In genomic region chr12:120692524-120693033, GRCh38 we compare ENCODE assay signal across 13 cellular contexts. TPM values are rescaled to one million over a fixed set of nuclear protein-coding genes. Genes with fewer than 3 reads are reported as not detected.
DNase-seq lines count a peak whose midpoint lies in the region; ATAC-seq and TF ChIP-seq lines count a peak whose summit lies in the region.
"Had no signal": no experiment of that assay in that cellular context is flagged by ENCODE, and none has a peak within 500 bp of the region (broad histone marks: within the 10 kb centered on the region; RNA-seq: fewer than 3 reads in every experiment).

No MANE protein-coding gene starts in this region.

- no peaks in the 10 kb centered on the region for H3K27me3 ChIP-seq in Loucy (ENCODE audit: insufficient read depth, low read length, poor library complexity, severe bottlenecking)
- no peaks in the 10 kb centered on the region for H3K27me3 ChIP-seq in BE2C
- H3K27me3 ChIP-seq: tibial artery had no signal

- TF ChIP-seq CTCF in Loucy (conservative IDR thresholded peaks at IDR 0.05; ENCODE audit: low read length) (no peak), fibroblast of villous mesenchyme (IDR thresholded peaks at IDR 0.05; ENCODE audit: insufficient read depth, low read depth, low read length) (no peak), BE2C (IDR thresholded peaks at IDR 0.05; ENCODE audit: low read depth, low read length) (no peak)

- H3K27ac Mint-ChIP-seq in activated CD8-positive, alpha-beta memory T cell treated with anti-CD3 and anti-CD28 coated beads, Interleukin-2, amount 10 ng/mL, durations not matched to agents 7 days and 5 days: peak overlapping the region; percentile 16

- peaks cover 73% of the 10 kb centered on the region for H4K20me1 ChIP-seq in Loucy (ENCODE audit: insufficient read depth, low read length, poor library complexity, severe bottlenecking)

- H3K4me3 Mint-ChIP-seq in activated CD8-positive, alpha-beta memory T cell treated with anti-CD3 and anti-CD28 coated beads, Interleukin-2, amount 10 ng/mL, durations not matched to agents 7 days and 5 days: no peak overlapping the region

- no peaks in the 10 kb centered on the region for H3K9me3 Mint-ChIP-seq in activated CD8-positive, alpha-beta memory T cell treated with anti-CD3 and anti-CD28 coated beads, Interleukin-2, amount 10 ng/mL, durations not matched to agents 7 days and 5 days (ENCODE audit: low read depth)

- H3K36me3 ChIP-seq in Loucy (ENCODE audit: insufficient read depth, low read length) (peaks cover 47% of the 10 kb centered on the region), BE2C (peaks cover 46% of the 10 kb centered on the region)

- peak overlapping the region; percentile 99 for H3K4me2 ChIP-seq in Loucy (ENCODE audit: low read depth, low read length, poor library complexity, severe bottlenecking)

- H3K9ac ChIP-seq in Loucy (ENCODE audit: low read depth, low read length, poor library complexity, severe bottlenecking): peak overlapping the region; percentile 96

- DNase-seq in activated CD8-positive, alpha-beta memory T cell treated with anti-CD3 and anti-CD28 coated beads, Interleukin-2, amount 10 ng/mL, durations not matched to agents 7 days and 5 days: no peak
- no peak for DNase-seq in activated CD8-positive, alpha-beta memory T cell treated with anti-CD3 and anti-CD28 coated beads for 24 hours
- DNase-seq in fibroblast of villous mesenchyme (ENCODE audit: low read depth) (peak; percentile 29), renal cortical epithelial cell (ENCODE audit: low read depth) (peak; percentile 70), BE2C (no peak), SHP77 (lab: John Stamatoyannopoulos, UW) (no peak), NCI-H69 (lab: John Stamatoyannopoulos, UW) (no peak)
- DNase-seq: SHP77 treated with DMSO at 0.1 percent for 48 hours, tibial artery had no signal

- H3K36me3 Mint-ChIP-seq in activated CD8-positive, alpha-beta memory T cell treated with anti-CD3 and anti-CD28 coated beads, Interleukin-2, amount 10 ng/mL, durations not matched to agents 7 days and 5 days: peaks cover 30% of the 10 kb centered on the region

- H3K27me3 Mint-ChIP-seq in activated CD8-positive, alpha-beta memory T cell treated with anti-CD3 and anti-CD28 coated beads, Interleukin-2, amount 10 ng/mL, durations not matched to agents 7 days and 5 days: no peaks in the 10 kb centered on the region

- H3F3A ChIP-seq in Loucy (ENCODE audit: low read depth): no peaks in the 10 kb centered on the region

- H2AFZ ChIP-seq in Loucy (ENCODE audit: low read length): no peak overlapping the region

- no peak for ATAC-seq in activated CD8-positive, alpha-beta memory T cell treated with anti-CD3 and anti-CD28 coated beads, Interleukin-2, amount 10 ng/mL, durations not matched to agents 7 days and 5 days
- ATAC-seq: HCT116 had no signal

- H3K79me2 ChIP-seq in Loucy (ENCODE audit: insufficient read depth, low read length): peaks cover 75% of the 10 kb centered on the region

- H3K4me3 ChIP-seq in Loucy (ENCODE audit: low read length, poor library complexity, severe bottlenecking): peak overlapping the region; percentile 89
- no peak overlapping the region for H3K4me3 ChIP-seq in fibroblast of villous mesenchyme (ENCODE audit: low read depth, low read length)
- no peak overlapping the region for H3K4me3 ChIP-seq in BE2C (ENCODE audit: low read depth, low read length)
- H3K4me3 ChIP-seq: tibial artery had no signal

- H3K4me1 ChIP-seq in Loucy (ENCODE audit: insufficient read depth, low read length, poor library complexity, severe bottlenecking) (peaks cover 57% of the 10 kb centered on the region), BE2C (no peaks in the 10 kb centered on the region)

- peaks cover 47% of the 10 kb centered on the region for H3K4me1 Mint-ChIP-seq in activated CD8-positive, alpha-beta memory T cell treated with anti-CD3 and anti-CD28 coated beads, Interleukin-2, amount 10 ng/mL, durations not matched to agents 7 days and 5 days

- no peaks in the 10 kb centered on the region for H3K9me2 ChIP-seq in Loucy (replicated peaks; ENCODE audit: low read depth, low read length)

- H3K9me3 ChIP-seq in Loucy (ENCODE audit: insufficient read depth, low read depth, low read length) (no peaks in the 10 kb centered on the region), BE2C (no peaks in the 10 kb centered on the region)
- H3K9me3 ChIP-seq: tibial artery had no signal

- CTCF ChIA-PET in activated CD8-positive, alpha-beta memory T cell treated with anti-CD3 and anti-CD28 coated beads, Interleukin-2, amount 10 ng/mL, durations not matched to agents 7 days and 5 days (lab: Charles Lee): interaction anchor here (7.4 kb wide), 1 partner anchor 44 kb away, joined by 55 read pairs; no protein-coding TSS in a partner anchor

RNA-seq across cellular contexts. Expression of gene MLEC, which starts 5.6 kb away (rescaled TPM):
- 10 to 100 TPM; 74.5 to 96.2 TPM for total RNA-seq in activated CD8-positive, alpha-beta memory T cell treated with anti-CD3 and anti-CD28 coated beads, Interleukin-2, amount 10 ng/mL, durations not matched to agents 7 days and 5 days
- total RNA-seq in fibroblast of villous mesenchyme (126 and 224 TPM in 2 replicates), renal cortical epithelial cell (137 and 146 TPM in 2 replicates)
- polyA plus RNA-seq in BE2C (2012; ENCODE audit: insufficient read depth, insufficient read length, low read depth): 81.1 TPM

RNA-seq across cellular contexts. Expression of gene UNC119B, which starts 17.7 kb away (rescaled TPM):
- total RNA-seq in activated CD8-positive, alpha-beta memory T cell treated with anti-CD3 and anti-CD28 coated beads, Interleukin-2, amount 10 ng/mL, durations not matched to agents 7 days and 5 days: 10 to 100 TPM; 15.9 to 22.9 TPM
- total RNA-seq in fibroblast of villous mesenchyme: 18.7 and 25.0 TPM in 2 replicates
- 16.8 and 68.2 TPM in 2 replicates for total RNA-seq in renal cortical epithelial cell
- polyA plus RNA-seq in BE2C (2012; ENCODE audit: insufficient read depth, insufficient read length, low read depth): 42.3 TPM

RNA-seq across cellular contexts. Expression of gene ACADS, which starts 33.0 kb away (rescaled TPM):
- 10 to 100 TPM; 14.6 to 17.6 TPM for total RNA-seq in activated CD8-positive, alpha-beta memory T cell treated with anti-CD3 and anti-CD28 coated beads, Interleukin-2, amount 10 ng/mL, durations not matched to agents 7 days and 5 days
- 6.9 and 9.7 TPM in 2 replicates for total RNA-seq in fibroblast of villous mesenchyme
- 28.0 and 36.5 TPM in 2 replicates for total RNA-seq in renal cortical epithelial cell
- polyA plus RNA-seq in BE2C (2012; ENCODE audit: insufficient read depth, insufficient read length, low read depth): 5.9 TPM

RNA-seq across cellular contexts. Expression of gene CABP1, which starts 52.2 kb away (rescaled TPM):
- not detected for total RNA-seq in activated CD8-positive, alpha-beta memory T cell treated with anti-CD3 and anti-CD28 coated beads, Interleukin-2, amount 10 ng/mL, durations not matched to agents 7 days and 5 days
- total RNA-seq in fibroblast of villous mesenchyme (not detected in 2 replicates), renal cortical epithelial cell (not detected in 2 replicates)
- polyA plus RNA-seq in BE2C (2012; ENCODE audit: insufficient read depth, insufficient read length, low read depth): 1.5 TPM
- total RNA-seq: dermis microvascular lymphatic vessel endothelial cell, MCF 10A had no signal

Comparison
In these comparisons a context has a peak if more than half of its experiments do, and no peak if none do; other contexts are left out.
1. DNase-seq: peak in fibroblast of villous mesenchyme (single experiment) and renal cortical epithelial cell (single experiment); none in activated CD8-positive, alpha-beta memory T cell treated with anti-CD3 and anti-CD28 coated beads, Interleukin-2, amount 10 ng/mL, durations not matched to agents 7 days and 5 days (single experiment), activated CD8-positive, alpha-beta memory T cell treated with anti-CD3 and anti-CD28 coated beads for 24 hours (single experiment), BE2C (single experiment), SHP77 (0 of 2) and NCI-H69 (single experiment).